ENCODE assay signal across 1 cellular context in genomic region chr16:30186782-30187555, GRCh38.
TF ChIP-seq lines count a peak whose summit lies in the region.

No MANE protein-coding gene starts in this region.

TF ChIP-seq in endothelial cell of umbilical vein, 7 proteins besides CTCF, POLR2A, EP300 and RAD21:
- TF ChIP-seq MAX (IDR thresholded peaks at IDR 0.05; ENCODE audit: insufficient read depth, insufficient read length), result no peak
- TF ChIP-seq POLR2AphosphoS5 (IDR thresholded peaks at IDR 0.05; ENCODE audit: insufficient read depth, low read depth, low read length), result peak; percentile 26
